7 cellular contexts compared by ENCODE assay signal in the genomic region with DNA sequence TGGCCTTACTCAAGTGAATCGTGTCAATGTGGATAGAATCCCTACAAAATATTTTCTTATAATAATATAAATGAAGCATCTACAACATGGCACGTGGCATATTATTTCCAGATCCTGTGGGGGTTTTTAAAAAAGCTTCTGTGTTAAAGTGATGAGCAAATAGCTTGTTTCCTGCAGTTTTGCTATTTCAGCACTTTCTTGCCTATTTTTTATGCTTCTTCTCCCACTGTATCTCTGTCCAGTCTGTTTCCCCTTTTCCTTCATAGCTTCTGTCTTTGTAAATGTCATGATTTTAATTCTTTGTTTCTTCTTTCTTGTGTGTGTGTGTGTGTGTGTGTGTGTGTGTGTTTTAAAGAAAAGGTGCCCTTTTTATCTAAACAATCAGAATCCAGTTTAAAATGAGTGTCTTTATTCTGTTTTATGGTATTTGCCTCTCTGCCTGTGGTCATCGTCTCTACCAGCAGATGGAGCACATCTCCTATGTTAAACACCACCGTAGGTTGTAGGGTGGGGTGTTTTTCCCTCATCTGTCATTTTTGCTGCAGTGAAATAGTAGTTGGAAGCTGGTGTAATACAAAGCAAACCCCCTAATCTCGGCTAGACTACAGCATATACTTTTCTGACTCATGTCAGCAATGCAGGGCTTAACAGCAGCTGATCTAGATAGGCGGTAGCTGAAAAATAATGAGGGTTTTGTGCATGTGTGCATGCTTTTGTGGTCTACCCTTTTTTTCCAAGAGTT. TPM values are rescaled to one million over a fixed set of nuclear protein-coding genes. Genes with fewer than 3 reads are reported as not detected.
A peak's percentile ranks its signal among the peaks of the same experiment; 100 is the strongest.
DNase-seq lines count a peak whose midpoint lies in the region; ATAC-seq and TF ChIP-seq lines count a peak whose summit lies in the region.

No MANE protein-coding gene starts in this region.

- peak; percentile 64 for ATAC-seq in GM19023 (IDR thresholded peaks at IDR 0.05; ENCODE audit: unreplicated experiment)
- peak; percentile 66 for ATAC-seq in HG03342 (IDR thresholded peaks at IDR 0.05; ENCODE audit: unreplicated experiment)

- no peaks in the 10 kb centered on the region for H3K9me3 ChIP-seq in prostate gland

- TF ChIP-seq CTCF in fibroblast of villous mesenchyme (IDR thresholded peaks at IDR 0.05; ENCODE audit: insufficient read depth, low read depth, low read length) (peak; percentile 68), prostate gland (IDR thresholded peaks at IDR 0.05) (peak in 2 of 4 experiments; percentile 41 to 43)

- no peak overlapping the region for H3K27ac ChIP-seq in prostate gland

- no peak overlapping the region for H3K4me3 ChIP-seq in fibroblast of villous mesenchyme (ENCODE audit: low read depth, low read length)
- no peak overlapping the region for H3K4me3 ChIP-seq in prostate gland

- no peaks in the 10 kb centered on the region for H3K4me1 ChIP-seq in prostate gland (replicated peaks)

- no peak for TF ChIP-seq POLR2A in prostate gland (IDR thresholded peaks at IDR 0.05)

- H3K36me3 ChIP-seq in prostate gland = no peaks in the 10 kb centered on the region

- DNase-seq in Daoy (ENCODE audit: low read depth) = peak; percentile 15
- DNase-seq in SW480 (ENCODE audit: low spot score) = peak; percentile 13
- peak; percentile 54 for DNase-seq in fibroblast of villous mesenchyme (ENCODE audit: low read depth)
- peak; percentile 4 for DNase-seq in prostate gland (ENCODE audit: low spot score)
- DNase-seq in occipital lobe (lab: John Stamatoyannopoulos, UW) = no peak

- no peaks in the 10 kb centered on the region for H3K27me3 ChIP-seq in prostate gland (replicated peaks; ENCODE audit: insufficient read depth)

- intact Hi-C loops in prostate gland (cut with DNase I) = loop anchor here (5.0 kb wide), 1 partner anchor 619 kb away; no protein-coding TSS in a partner anchor

- 36% methylated on average over 6 of the region's 6 CpGs for WGBS in prostate gland

RNA-seq across cellular contexts. Expression of a gene that starts 33.1 kb away (rescaled TPM):
- not detected in 2 replicates for total RNA-seq in Daoy (2014; rRNA removed; shearing (Covaris generic))
- total RNA-seq in fibroblast of villous mesenchyme = not detected in 2 replicates
- total RNA-seq in prostate gland = 1 to 10 TPM in 1 of 2 donors, not detected in 1; 2.8 TPM
- total RNA-seq in occipital lobe = not detected
